11 cellular contexts compared by ENCODE assay signal in genomic region chr1:171219751-171220385, GRCh38. TPM values are rescaled to one million over a fixed set of nuclear protein-coding genes. Genes with fewer than 3 reads are reported as not detected.
DNase-seq lines count a peak whose midpoint lies in the region; ATAC-seq and TF ChIP-seq lines count a peak whose summit lies in the region.
"Had no signal": no experiment of that assay in that cellular context is flagged by ENCODE, and none has a peak within 500 bp of the region (broad histone marks: within the 10 kb centered on the region; RNA-seq: fewer than 3 reads in every experiment).

No MANE protein-coding gene starts in this region.

- DNase-seq in cerebellar cortex (ENCODE audit: low spot score) (peak; percentile 28), kidney epithelial cell (ENCODE audit: low read depth) (peak; percentile 79), transverse colon (no peak), MV-4-11 (lab: John Stamatoyannopoulos, UW) (no peak)
- DNase-seq: activated naive CD4-positive, alpha-beta T cell treated with anti-CD3 and anti-CD28 coated beads, Interleukin-2, amount 50 U/mL, for 16 hours; mucosa of descending colon; NCI-H1930 had no signal

- intact Hi-C loops in transverse colon (cut with DNase I; ENCODE audit: low total_unique reads) = no loop called here

- H3K27me3 ChIP-seq in HUES64 (ENCODE audit: insufficient read depth, low read length) = no peaks in the 10 kb centered on the region
- no peaks in the 10 kb centered on the region for H3K27me3 ChIP-seq in kidney epithelial cell (ENCODE audit: control insufficient read depth, insufficient read depth, low read length)
- no peaks in the 10 kb centered on the region for H3K27me3 ChIP-seq in transverse colon

- H3K4me1 ChIP-seq in HUES64 (ENCODE audit: insufficient read depth, low read length) = peaks cover 50% of the 10 kb centered on the region
- peaks cover 4 to 18% (median 11%) of the 10 kb centered on the region in 4 donors for H3K4me1 ChIP-seq in transverse colon

- 6% methylated on average over 4 of the region's 4 CpGs for WGBS in HUES64
- WGBS in transverse colon (ENCODE audit: low coverage in 1 of 2), 2 donors = 30 to 66% methylated on average over 2 to 4 of the region's 4 CpGs

- no peak for TF ChIP-seq EP300 in transverse colon (IDR thresholded peaks at IDR 0.05; ENCODE audit: low read depth)

- H3K27ac ChIP-seq in HUES64 (ENCODE audit: low read depth, low read length) (peak overlapping the region; percentile 98), transverse colon (peak overlapping the region; percentile 30 to 45 (median 32))

- no peak for TF ChIP-seq CTCF in kidney epithelial cell (IDR thresholded peaks at IDR 0.05; ENCODE audit: insufficient read depth, low read length, poor library complexity, severe bottlenecking)
- no peak for TF ChIP-seq CTCF in transverse colon (IDR thresholded peaks at IDR 0.05)

- in situ Hi-C loops in transverse colon (cut with MboI; ENCODE audit: low pct_ligation_motif_present in 1 of 4, low pct_unique_long_range_greater_than_20kb in 1 of 4, low sequenced_read_pairs in 3 of 4) = loop anchor here in 1 of 4 donors (10.0 kb wide), 1 partner anchor 135 kb away; no protein-coding TSS in a partner anchor

- peak overlapping the region; percentile 86 for H3K9ac ChIP-seq in HUES64 (ENCODE audit: low read depth, low read length)

- H3K36me3 ChIP-seq in HUES64 (ENCODE audit: insufficient read depth, low read length) (no peaks in the 10 kb centered on the region), kidney epithelial cell (ENCODE audit: control insufficient read depth, insufficient read depth, low read length) (no peaks in the 10 kb centered on the region), transverse colon (no peaks in the 10 kb centered on the region)

- no peak for TF ChIP-seq POLR2A in transverse colon (IDR thresholded peaks at IDR 0.05)

- no peak for ATAC-seq in GM18519 (IDR thresholded peaks at IDR 0.05; ENCODE audit: low FRiP score, unreplicated experiment)
- no peak for ATAC-seq in GM18858 (IDR thresholded peaks at IDR 0.05; ENCODE audit: unreplicated experiment)
- ATAC-seq in GM19351 (IDR thresholded peaks at IDR 0.05; ENCODE audit: unreplicated experiment) = no peak
- ATAC-seq: mucosa of descending colon had no signal

- H3K9me3 ChIP-seq in HUES64 (ENCODE audit: insufficient read depth, low read depth, low read length) = no peaks in the 10 kb centered on the region; the same call in 1 of the 2 replicates
- no peaks in the 10 kb centered on the region for H3K9me3 ChIP-seq in transverse colon
- H3K9me3 ChIP-seq: mucosa of descending colon had no signal

- H3K4me3 ChIP-seq in HUES64 (ENCODE audit: low read length) (peak overlapping the region; percentile 57), kidney epithelial cell (ENCODE audit: low read depth, low read length) (no peak overlapping the region), transverse colon (no peak overlapping the region)
- H3K4me3 ChIP-seq: mucosa of descending colon had no signal

RNA-seq across cellular contexts. Expression of gene FMO1, which starts 28.4 kb away (rescaled TPM):
- polyA plus RNA-seq in HUES64 (2013, experiment 1 of 2) = not detected
- not detected for polyA plus RNA-seq in HUES64 (2013, experiment 2 of 2)
- not detected in 2 replicates for total RNA-seq in kidney epithelial cell
- total RNA-seq in transverse colon = not detected
- total RNA-seq: mucosa of descending colon had no signal

RNA-seq across cellular contexts. Expression of gene FMO2, which starts 34.8 kb away (rescaled TPM):
- not detected for polyA plus RNA-seq in HUES64 (2013, experiment 1 of 2)
- polyA plus RNA-seq in HUES64 (2013, experiment 2 of 2) = not detected
- not detected in 2 replicates for total RNA-seq in kidney epithelial cell
- 10 to 100 TPM in 1 of 4 donors, 1 to 10 TPM in 2, not detected in 1; 3.0 to 12.5 (median 4.9) TPM for total RNA-seq in transverse colon

Comparison
In these comparisons a context has a peak if more than half of its experiments do, and no peak if none do; other contexts are left out.
1. DNase-seq: peak in cerebellar cortex (single experiment) and kidney epithelial cell (single experiment); none in transverse colon (single experiment) and MV-4-11 (single experiment).